In genomic region chr1:32817159-32817814, GRCh38 we compare ENCODE assay signal across 1 cellular context.
TF ChIP-seq lines count a peak whose summit lies in the region.

S100PBP (plus strand) TSS chr1:32817653; CDS start chr1:32826100, 8,447 bp downstream.
YARS1 (minus strand) TSS chr1:32817358; CDS start chr1:32817244, 114 bp downstream.

TF ChIP-seq in HepG2, 621 proteins besides CTCF, POLR2A, EP300 and RAD21 (continued from another document and continues in another):
- TF ChIP-seq ZBTB40 (IDR thresholded peaks at IDR 0.05): no peak
- TF ChIP-seq ZBTB40 (CRISPR knock-in tag; IDR thresholded peaks at IDR 0.05): peak; percentile 74; the same call in 1 of the 2 replicates
- TF ChIP-seq ZFP36L2 (CRISPR knock-in tag; IDR thresholded peaks at IDR 0.05): no peak; the same call in 1 of the 2 replicates
- TF ChIP-seq TFAP4 (IDR thresholded peaks at IDR 0.05; ENCODE audit: borderline replicate concordance, low read depth): peak; percentile 98
- TF ChIP-seq ZNF296 (CRISPR knock-in tag; conservative IDR thresholded peaks at IDR 0.05): no peak
- TF ChIP-seq TBP (CRISPR knock-in tag; IDR thresholded peaks at IDR 0.05): no peak
- peak; percentile 94 for TF ChIP-seq ZNF350 (CRISPR knock-in tag; IDR thresholded peaks at IDR 0.05; ENCODE audit: borderline replicate concordance, low read depth)
- TF ChIP-seq SETDB1 (CRISPR knock-in tag; IDR thresholded peaks at IDR 0.05; ENCODE audit: borderline replicate concordance): no peak
- TF ChIP-seq MED1 (CRISPR knock-in tag; IDR thresholded peaks at IDR 0.05): peak; percentile 89
- peak; percentile 83; the same call in 1 of the 2 replicates for TF ChIP-seq ZHX1 (CRISPR knock-in tag; IDR thresholded peaks at IDR 0.05; ENCODE audit: low read depth)
- no peak for TF ChIP-seq ZNF567 (CRISPR knock-in tag; IDR thresholded peaks at IDR 0.05; ENCODE audit: borderline replicate concordance)
- TF ChIP-seq ZNF777 (CRISPR knock-in tag; IDR thresholded peaks at IDR 0.05): no peak; the same call in 1 of the 2 replicates
- TF ChIP-seq, protein P1, sequence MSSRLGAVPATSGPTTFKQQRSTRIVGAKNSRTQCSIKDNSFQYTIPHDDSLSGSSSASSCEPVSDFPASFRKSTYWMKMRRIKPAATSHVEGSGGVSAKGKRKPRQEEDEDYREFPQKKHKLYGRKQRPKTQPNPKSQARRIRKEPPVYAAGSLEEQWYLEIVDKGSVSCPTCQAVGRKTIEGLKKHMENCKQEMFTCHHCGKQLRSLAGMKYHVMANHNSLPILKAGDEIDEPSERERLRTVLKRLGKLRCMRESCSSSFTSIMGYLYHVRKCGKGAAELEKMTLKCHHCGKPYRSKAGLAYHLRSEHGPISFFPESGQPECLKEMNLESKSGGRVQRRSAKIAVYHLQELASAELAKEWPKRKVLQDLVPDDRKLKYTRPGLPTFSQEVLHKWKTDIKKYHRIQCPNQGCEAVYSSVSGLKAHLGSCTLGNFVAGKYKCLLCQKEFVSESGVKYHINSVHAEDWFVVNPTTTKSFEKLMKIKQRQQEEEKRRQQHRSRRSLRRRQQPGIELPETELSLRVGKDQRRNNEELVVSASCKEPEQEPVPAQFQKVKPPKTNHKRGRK (CRISPR knock-in tag; IDR thresholded peaks at IDR 0.05): no peak
- TF ChIP-seq NR2F1 (CRISPR knock-in tag; IDR thresholded peaks at IDR 0.05): no peak
- peak; percentile 69; the same call in 1 of the 2 replicates for TF ChIP-seq ESRRA (CRISPR knock-in tag; IDR thresholded peaks at IDR 0.05; ENCODE audit: low read depth)
- TF ChIP-seq ZNF747 (CRISPR knock-in tag; IDR thresholded peaks at IDR 0.05; ENCODE audit: borderline replicate concordance): no peak; the same call in 1 of the 2 replicates
- TF ChIP-seq TP53 (CRISPR knock-in tag; conservative IDR thresholded peaks at IDR 0.05): peak; percentile 79
- peak; percentile 91 for TF ChIP-seq NR2C2 (CRISPR knock-in tag; IDR thresholded peaks at IDR 0.05; ENCODE audit: borderline replicate concordance)
- TF ChIP-seq TARDBP (CRISPR knock-in tag; IDR thresholded peaks at IDR 0.05): peak; percentile 98
- TF ChIP-seq HDAC6 (IDR thresholded peaks at IDR 0.05; ENCODE audit: low read depth, low read length): no peak
- no peak for TF ChIP-seq HMGA1 (CRISPR knock-in tag; conservative IDR thresholded peaks at IDR 0.05)
- no peak; the same call in 1 of the 2 replicates for TF ChIP-seq EEA1 (CRISPR knock-in tag; IDR thresholded peaks at IDR 0.05; ENCODE audit: borderline replicate concordance)
- TF ChIP-seq PBX3 (CRISPR knock-in tag; IDR thresholded peaks at IDR 0.05; ENCODE audit: borderline replicate concordance): peak; percentile 73; the same call in 1 of the 2 replicates
- peak; percentile 96 for TF ChIP-seq ELF1 (CRISPR knock-in tag; IDR thresholded peaks at IDR 0.05)
- TF ChIP-seq ZNF230 (CRISPR knock-in tag; IDR thresholded peaks at IDR 0.05): peak; percentile 80; the same call in 1 of the 2 replicates
- TF ChIP-seq, protein P2, sequence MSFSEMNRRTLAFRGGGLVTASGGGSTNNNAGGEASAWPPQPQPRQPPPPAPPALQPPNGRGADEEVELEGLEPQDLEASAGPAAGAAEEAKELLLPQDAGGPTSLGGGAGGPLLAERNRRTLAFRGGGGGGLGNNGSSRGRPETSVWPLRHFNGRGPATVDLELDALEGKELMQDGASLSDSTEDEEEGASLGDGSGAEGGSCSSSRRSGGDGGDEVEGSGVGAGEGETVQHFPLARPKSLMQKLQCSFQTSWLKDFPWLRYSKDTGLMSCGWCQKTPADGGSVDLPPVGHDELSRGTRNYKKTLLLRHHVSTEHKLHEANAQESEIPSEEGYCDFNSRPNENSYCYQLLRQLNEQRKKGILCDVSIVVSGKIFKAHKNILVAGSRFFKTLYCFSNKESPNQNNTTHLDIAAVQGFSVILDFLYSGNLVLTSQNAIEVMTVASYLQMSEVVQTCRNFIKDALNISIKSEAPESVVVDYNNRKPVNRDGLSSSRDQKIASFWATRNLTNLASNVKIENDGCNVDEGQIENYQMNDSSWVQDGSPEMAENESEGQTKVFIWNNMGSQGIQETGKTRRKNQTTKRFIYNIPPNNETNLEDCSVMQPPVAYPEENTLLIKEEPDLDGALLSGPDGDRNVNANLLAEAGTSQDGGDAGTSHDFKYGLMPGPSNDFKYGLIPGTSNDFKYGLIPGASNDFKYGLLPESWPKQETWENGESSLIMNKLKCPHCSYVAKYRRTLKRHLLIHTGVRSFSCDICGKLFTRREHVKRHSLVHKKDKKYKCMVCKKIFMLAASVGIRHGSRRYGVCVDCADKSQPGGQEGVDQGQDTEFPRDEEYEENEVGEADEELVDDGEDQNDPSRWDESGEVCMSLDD (CRISPR knock-in tag; IDR thresholded peaks at IDR 0.05; ENCODE audit: borderline replicate concordance): peak; percentile 82; the same call in 1 of the 2 replicates
- peak; percentile 80; the same call in 1 of the 2 replicates for TF ChIP-seq HMG20B (CRISPR knock-in tag; conservative IDR thresholded peaks at IDR 0.05)
- peak; percentile 73 for TF ChIP-seq FOXK2 (IDR thresholded peaks at IDR 0.05)
- peak; percentile 81; the same call in 1 of the 2 replicates for TF ChIP-seq ZNF891 (CRISPR knock-in tag; IDR thresholded peaks at IDR 0.05)
- no peak for TF ChIP-seq NFRKB (IDR thresholded peaks at IDR 0.05)
- peak; percentile 98 for TF ChIP-seq CBX5 (CRISPR knock-in tag; IDR thresholded peaks at IDR 0.05; ENCODE audit: borderline replicate concordance)
- TF ChIP-seq, protein P3, sequence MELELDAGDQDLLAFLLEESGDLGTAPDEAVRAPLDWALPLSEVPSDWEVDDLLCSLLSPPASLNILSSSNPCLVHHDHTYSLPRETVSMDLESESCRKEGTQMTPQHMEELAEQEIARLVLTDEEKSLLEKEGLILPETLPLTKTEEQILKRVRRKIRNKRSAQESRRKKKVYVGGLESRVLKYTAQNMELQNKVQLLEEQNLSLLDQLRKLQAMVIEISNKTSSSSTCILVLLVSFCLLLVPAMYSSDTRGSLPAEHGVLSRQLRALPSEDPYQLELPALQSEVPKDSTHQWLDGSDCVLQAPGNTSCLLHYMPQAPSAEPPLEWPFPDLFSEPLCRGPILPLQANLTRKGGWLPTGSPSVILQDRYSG (CRISPR knock-in tag; IDR thresholded peaks at IDR 0.05): 0 out of 2 replicates have a peak, but pooled peaks have one; percentile 52
- peak; percentile 95 for TF ChIP-seq ZNF619 (CRISPR knock-in tag; IDR thresholded peaks at IDR 0.05)
- no peak for TF ChIP-seq NFIB (CRISPR knock-in tag; IDR thresholded peaks at IDR 0.05; ENCODE audit: borderline replicate concordance)
- no peak for TF ChIP-seq PHB2 (IDR thresholded peaks at IDR 0.05; ENCODE audit: partially characterized antibody)
- peak; percentile 58 for TF ChIP-seq PTBP1 (IDR thresholded peaks at IDR 0.05; ENCODE audit: low read depth, low read length, poor library complexity, severe bottlenecking)
- TF ChIP-seq NR2F2 (IDR thresholded peaks at IDR 0.05; ENCODE audit: borderline replicate concordance, low read depth): 0 out of 2 replicates have a peak, but pooled peaks have one; percentile 12
- peak; percentile 100 for TF ChIP-seq MYC (CRISPR knock-in tag; IDR thresholded peaks at IDR 0.05; ENCODE audit: borderline replicate concordance)
- TF ChIP-seq YY1 (IDR thresholded peaks at IDR 0.05; ENCODE audit: insufficient read depth, insufficient replicate concordance, low read depth, low read length): peak; percentile 90
- peak; percentile 81 for TF ChIP-seq ZNF543 (CRISPR knock-in tag; IDR thresholded peaks at IDR 0.05)
- 0 out of 2 replicates have a peak, but pooled peaks have one; percentile 3 for TF ChIP-seq PRMT3 (CRISPR knock-in tag; IDR thresholded peaks at IDR 0.05; ENCODE audit: borderline replicate concordance, low read depth)
- peak; percentile 75 for TF ChIP-seq MED8 (CRISPR knock-in tag; IDR thresholded peaks at IDR 0.05; ENCODE audit: insufficient replicate concordance)
- TF ChIP-seq ZNF709 (CRISPR knock-in tag; IDR thresholded peaks at IDR 0.05): peak; percentile 83; the same call in 1 of the 2 replicates
- peak; percentile 63 for TF ChIP-seq TAF15 (IDR thresholded peaks at IDR 0.05; ENCODE audit: low read depth, low read length, poor library complexity, severe bottlenecking)
